Comparison of ENCODE assay signal across 9 cellular contexts in genomic region chr1:23103001-23103879, GRCh38.
DNase-seq lines count a peak whose midpoint lies in the region; ATAC-seq, FAIRE-seq and TF ChIP-seq lines count a peak whose summit lies in the region.
"Had no signal": no experiment of that assay in that cellular context is flagged by ENCODE, and none has a peak within 500 bp of the region (broad histone marks: within the 10 kb centered on the region; RNA-seq: fewer than 3 reads in every experiment).

No MANE protein-coding gene starts in this region.

- peak overlapping the region; percentile 77 for H3K4me3 Mint-ChIP-seq in T-helper 1 cell treated with Interleukin-12 subunit alpha and Interleukin-12 subunit beta and Interleukin-4 antibody, amounts not matched to agents 30 μg/mL and 1 μg/mL, for 36 hours

- H3K4me1 ChIP-seq in HCT116 (ENCODE audit: control insufficient read depth in 1 of 2, insufficient read depth in 2 of 2, low read length in 2 of 2): peaks cover 32 to 54% of the 10 kb centered on the region in 2 experiments
- peaks cover 66% of the 10 kb centered on the region for H3K4me1 ChIP-seq in endothelial cell of umbilical vein (ENCODE audit: control insufficient read depth, extremely low read depth, insufficient read depth, low read length)

- peaks cover 41% of the 10 kb centered on the region for H3K4me1 Mint-ChIP-seq in T-helper 1 cell treated with Interleukin-12 subunit alpha and Interleukin-12 subunit beta and Interleukin-4 antibody, amounts not matched to agents 30 μg/mL and 1 μg/mL, for 36 hours (ENCODE audit: low read depth)

- H3K9me3 ChIP-seq in HCT116 (ENCODE audit: control insufficient read depth in 1 of 2, insufficient read depth in 1 of 2, low read depth in 1 of 2, low read length in 2 of 2): no peaks in the 10 kb centered on the region
- H3K9me3 ChIP-seq in endothelial cell of umbilical vein (replicated peaks; ENCODE audit: control insufficient read depth, insufficient read depth, low read length): no peaks in the 10 kb centered on the region

- H3K9ac ChIP-seq in HCT116 (ENCODE audit: low read length) (peak overlapping the region; percentile 18), endothelial cell of umbilical vein (replicated peaks; ENCODE audit: extremely low read depth, insufficient read depth, low read length) (peak overlapping the region; percentile 41)

- no peaks in the 10 kb centered on the region for H3K9me3 Mint-ChIP-seq in T-helper 1 cell treated with Interleukin-12 subunit alpha and Interleukin-12 subunit beta and Interleukin-4 antibody, amounts not matched to agents 30 μg/mL and 1 μg/mL, for 36 hours

- TF ChIP-seq CTCF in HCT116 (IDR thresholded peaks at IDR 0.05 in 2 of 3, conservative IDR thresholded peaks at IDR 0.05 in 1 of 3; ENCODE audit: borderline replicate concordance in 1 of 3, insufficient read depth in 1 of 3, low read depth in 2 of 3, low read length in 2 of 3): no peak
- TF ChIP-seq CTCF in endothelial cell of umbilical vein (IDR thresholded peaks at IDR 0.05; ENCODE audit: extremely low read depth in 1 of 2, insufficient read depth in 1 of 2, low read depth in 1 of 2, low read length in 2 of 2): no peak

- H3K4me2 ChIP-seq in HCT116 (ENCODE audit: low read length): peak overlapping the region; percentile 63
- H3K4me2 ChIP-seq in endothelial cell of umbilical vein (ENCODE audit: insufficient read depth, low read length): peak overlapping the region; percentile 69

- no peak overlapping the region for H2AFZ ChIP-seq in HCT116 (ENCODE audit: low read depth, low read length, poor library complexity, severe bottlenecking)
- no peak overlapping the region for H2AFZ ChIP-seq in endothelial cell of umbilical vein (ENCODE audit: low read depth, low read length)

- dilution Hi-C loops in endothelial cell of umbilical vein (cut with MboI; ENCODE audit: extremely low pct_ligation_motif_present, low sequenced_read_pairs): no loop called here

- DNase-seq in HCT116 (ENCODE audit: low read depth, low spot score): peak; percentile 31
- peak; percentile 73 for DNase-seq in endothelial cell of umbilical vein (ENCODE audit: low read depth, low spot score)
- DNase-seq in stimulated activated CD4-positive, alpha-beta T cell treated with anti-CD3 and anti-CD28 coated beads, Interleukin-1b, Interleukin-23, amount 100 ng/mL, for 48 hours: peak; percentile 13
- no peak for DNase-seq in DMS153 (lab: John Stamatoyannopoulos, UW)
- no peak for DNase-seq in COR-L47 (lab: John Stamatoyannopoulos, UW)
- DNase-seq in urothelium cell line (ENCODE audit: low spot score): no peak
- DNase-seq in NCI-H1092 treated with DMSO at 0.1 percent for 48 hours (lab: John Stamatoyannopoulos, UW): no peak

- peak overlapping the region; percentile 13; the same call in 1 of the 2 replicates for H3K27ac ChIP-seq in HCT116 (ENCODE audit: low read depth, low read length)
- H3K27ac ChIP-seq in endothelial cell of umbilical vein (ENCODE audit: insufficient read depth, low read depth, low read length): peak overlapping the region; percentile 73

- no peaks in the 10 kb centered on the region for H3K9me1 ChIP-seq in endothelial cell of umbilical vein (replicated peaks; ENCODE audit: control insufficient read depth, extremely low read depth, insufficient read depth, low read length)

- H3K9me2 ChIP-seq in HCT116 (ENCODE audit: insufficient read depth): no peaks in the 10 kb centered on the region

- RAD21 ChIA-PET in HCT116 (lab: Charles Lee; ENCODE audit: low non-redundant PET in 1 of 2, low total read pairs in 2 of 2, uncharacterized antibody in 2 of 2, unreplicated experiment in 2 of 2): interaction anchor here (0.6 to 1.7 kb wide), 4 partner anchors 10 to 81 kb away, joined by 3 to 5 read pairs (median 4); partner anchors contain the start of gene LUZP1 (in 1 of the 2)

- TF ChIP-seq POLR2A in HCT116 (IDR thresholded peaks at IDR 0.05; ENCODE audit: borderline replicate concordance, extremely low read depth, insufficient read depth, insufficient read length) (no peak), endothelial cell of umbilical vein (IDR thresholded peaks at IDR 0.05; ENCODE audit: low read depth, low read length) (no peak)

- BruUV-seq in HCT116 (replicated peaks; lab: Mats Ljungman, UMichigan) (no TSS peak), endothelial cell of umbilical vein (replicated peaks; lab: Mats Ljungman, UMichigan) (TSS peak; percentile 76)

- H3K4me3 ChIP-seq in HCT116 (replicated peaks in 1 of 2; ENCODE audit: low read depth in 1 of 2, low read length in 2 of 2) (peak overlapping the region in 1 of 2 experiments; percentile 5; a peak in 1 of 4 replicates), endothelial cell of umbilical vein (replicated peaks in 1 of 3; ENCODE audit: insufficient read depth in 1 of 3, low read depth in 1 of 3, low read length in 3 of 3) (peak overlapping the region in 1 of 3 experiments; percentile 30)

- FAIRE-seq in endothelial cell of umbilical vein (lab: Jason Lieb, UNC) (peak; percentile 80), urothelium cell line (lab: Jason Lieb, UNC) (no peak)
- FAIRE-seq: TTC549 had no signal

- H3K36me3 ChIP-seq in HCT116 (ENCODE audit: control insufficient read depth in 1 of 2, insufficient read depth in 2 of 2, low read length in 2 of 2) (peaks cover 0 to 5% of the 10 kb centered on the region in 2 experiments; a peak in 2 of 4 replicates), endothelial cell of umbilical vein (ENCODE audit: control insufficient read depth in 2 of 2, extremely low read depth in 1 of 2, insufficient read depth in 2 of 2, low read length in 2 of 2) (peaks cover 7 to 9% of the 10 kb centered on the region in 2 experiments)

- H3K79me2 ChIP-seq in HCT116 (ENCODE audit: insufficient read depth, low read length): peaks cover 4% of the 10 kb centered on the region; the same call in 1 of the 2 replicates
- peaks cover 69% of the 10 kb centered on the region for H3K79me2 ChIP-seq in endothelial cell of umbilical vein (ENCODE audit: control insufficient read depth, insufficient read depth, low read length)

- H3K27ac Mint-ChIP-seq in T-helper 1 cell treated with Interleukin-12 subunit alpha and Interleukin-12 subunit beta and Interleukin-4 antibody, amounts not matched to agents 30 μg/mL and 1 μg/mL, for 36 hours: peak overlapping the region; percentile 95

- TF ChIP-seq RAD21 in HCT116 (IDR thresholded peaks at IDR 0.05; ENCODE audit: low read depth): no peak

- H4K20me1 ChIP-seq in HCT116 (ENCODE audit: insufficient read depth) (no peaks in the 10 kb centered on the region), endothelial cell of umbilical vein (replicated peaks; ENCODE audit: control insufficient read depth, extremely low read depth, insufficient read depth, low read length) (no peaks in the 10 kb centered on the region)

- CTCF ChIA-PET in HCT116 (lab: Charles Lee) (interaction anchor here (1.0 to 1.8 kb wide), 5 partner anchors 76 to 114 kb away, joined by 3 to 27 read pairs (median 4); partner anchors contain the start of gene HTR1D), endothelial cell of umbilical vein (lab: Charles Lee) (interaction anchor here (0.6 to 5.5 kb wide), 17 partner anchors 8 to 437 kb away, joined by 3 to 84 read pairs (median 4); partner anchors contain the start of gene LUZP1)

- H3K27me3 Mint-ChIP-seq in T-helper 1 cell treated with Interleukin-12 subunit alpha and Interleukin-12 subunit beta and Interleukin-4 antibody, amounts not matched to agents 30 μg/mL and 1 μg/mL, for 36 hours (ENCODE audit: low read depth): no peaks in the 10 kb centered on the region

- ATAC-seq in HCT116: peak; percentile 49

- H3K36me3 Mint-ChIP-seq in T-helper 1 cell treated with Interleukin-12 subunit alpha and Interleukin-12 subunit beta and Interleukin-4 antibody, amounts not matched to agents 30 μg/mL and 1 μg/mL, for 36 hours (ENCODE audit: low read depth): peaks cover 18% of the 10 kb centered on the region

- intact Hi-C loops in HCT116 (cut with micrococcal nuclease) (loop anchor here (5.0 to 10.0 kb wide), 2 partner anchors 64 to 172 kb away; partner anchors contain the start of gene LUZP1), endothelial cell of umbilical vein (cut with micrococcal nuclease) (loop anchor here (1.0 kb wide), 1 partner anchor 27 kb away; no protein-coding TSS in a partner anchor)

- POLR2A ChIA-PET in HCT116 (lab: Charles Lee): interaction anchor here (0.6 to 2.0 kb wide), 6 partner anchors 64 to 689 kb away, joined by 3 to 5 read pairs (median 4); no protein-coding TSS in a partner anchor
- POLR2A ChIA-PET in endothelial cell of umbilical vein (lab: Charles Lee): interaction anchor here (0.6 to 1.4 kb wide), 5 partner anchors 47 to 75 kb away, joined by 4 to 8 read pairs (median 5); partner anchors contain the start of gene LUZP1

- H3K27me3 ChIP-seq in HCT116 (ENCODE audit: insufficient read depth, low read length) (no peaks in the 10 kb centered on the region), endothelial cell of umbilical vein (ENCODE audit: control insufficient read depth in 2 of 2, insufficient read depth in 2 of 2, low read length in 2 of 2) (no peaks in the 10 kb centered on the region)

TF ChIP-seq in HCT116, 20 proteins besides CTCF, POLR2A, EP300 and RAD21 (continues in another document):
- peak; percentile 19; the same call in 1 of the 2 replicates for TF ChIP-seq MAX (IDR thresholded peaks at IDR 0.05)

TF ChIP-seq in endothelial cell of umbilical vein, 7 proteins besides CTCF, POLR2A, EP300 and RAD21:
- TF ChIP-seq EZH2 (IDR thresholded peaks at IDR 0.05; ENCODE audit: borderline replicate concordance, low read depth, low read length, severe bottlenecking) (no peak), JUN (IDR thresholded peaks at IDR 0.05; ENCODE audit: borderline replicate concordance, insufficient read depth, insufficient read length, low read depth) (peak; percentile 68), GATA2 (IDR thresholded peaks at IDR 0.05; ENCODE audit: insufficient read depth, insufficient read length, low read depth, low read length) (peak; percentile 78), FOS (IDR thresholded peaks at IDR 0.05; ENCODE audit: borderline replicate concordance, insufficient read depth, low read length) (peak; percentile 92), MAX (IDR thresholded peaks at IDR 0.05; ENCODE audit: insufficient read depth, insufficient read length) (no peak), POLR2AphosphoS5 (IDR thresholded peaks at IDR 0.05; ENCODE audit: insufficient read depth, low read depth, low read length) (peak; percentile 64), MYC (IDR thresholded peaks at IDR 0.05; ENCODE audit: low read depth, low read length) (no peak)

Comparison
In these comparisons a context has a peak if more than half of its experiments do, and no peak if none do; other contexts are left out.
1. DNase-seq: peak in HCT116 (single experiment), endothelial cell of umbilical vein (single experiment) and stimulated activated CD4-positive, alpha-beta T cell treated with anti-CD3 and anti-CD28 coated beads, Interleukin-1b, Interleukin-23, amount 100 ng/mL, for 48 hours (single experiment); none in DMS153 (single experiment), COR-L47 (single experiment), urothelium cell line (single experiment) and NCI-H1092 treated with DMSO at 0.1 percent for 48 hours (single experiment).